ENCODE assay signal across 8 cellular contexts in genomic region chrX:7083468-7084396, GRCh38.
DNase-seq lines count a peak whose midpoint lies in the region; TF ChIP-seq lines count a peak whose summit lies in the region.

No MANE protein-coding gene starts in this region.

- H3K27ac ChIP-seq in esophagus muscularis mucosa (replicated peaks in 1 of 4), result no peak overlapping the region

- peaks cover 0 to 11% (median 0%) of the 10 kb centered on the region in 4 donors for H3K36me3 ChIP-seq in esophagus muscularis mucosa

- H3K4me3 ChIP-seq in GM12865 (ENCODE audit: low read depth, low read length) (no peak overlapping the region), HFF-Myc (replicated peaks; ENCODE audit: low read depth, low read length) (no peak overlapping the region), esophagus muscularis mucosa (no peak overlapping the region)

- no peaks in the 10 kb centered on the region for H3K27me3 ChIP-seq in esophagus muscularis mucosa

- H3K9me3 ChIP-seq in esophagus muscularis mucosa, result no peaks in the 10 kb centered on the region

- TF ChIP-seq POLR2A in esophagus muscularis mucosa (IDR thresholded peaks at IDR 0.05; ENCODE audit: low read depth), result no peak

- TF ChIP-seq EP300 in esophagus muscularis mucosa (IDR thresholded peaks at IDR 0.05), result no peak

- DNase-seq in GM12865 (ENCODE audit: low read depth) (peak; percentile 91), HFF-Myc (ENCODE audit: extremely low read depth, low read depth) (peak; percentile 82), MV-4-11 (lab: John Stamatoyannopoulos, UW) (peak; percentile 96), fibroblast of peridontal ligament (ENCODE audit: extremely low read depth) (peak; percentile 85), esophagus muscularis mucosa (ENCODE audit: extremely low spot score) (no peak), midbrain (lab: John Stamatoyannopoulos, UW) (no peak)
- DNase-seq in activated CD8-positive, alpha-beta memory T cell treated with anti-CD3 and anti-CD28 coated beads for 4 hours (ENCODE audit: low read depth in 2 of 2), result peak; percentile 37 to 38
- peak; percentile 3 to 32 (median 24) for DNase-seq in stimulated activated CD4-positive, alpha-beta T cell treated with anti-CD3 and anti-CD28 coated beads, TNF-alpha, amount 100 ng/mL, for 24 hours (ENCODE audit: low read depth in 3 of 3)

- WGBS in esophagus muscularis mucosa, result 80% methylated on average over 21 of the region's 21 CpGs

- intact Hi-C loops in esophagus muscularis mucosa (cut with DNase I), result no loop called here

- peaks cover 0 to 4% (median 0%) of the 10 kb centered on the region in 4 donors for H3K4me1 ChIP-seq in esophagus muscularis mucosa

- TF ChIP-seq CTCF in GM12865 (IDR thresholded peaks at IDR 0.05; ENCODE audit: insufficient read depth, low read depth, low read length, missing control alignments) (no peak), HFF-Myc (IDR thresholded peaks at IDR 0.05; ENCODE audit: low read depth, low read length, missing control alignments) (no peak), esophagus muscularis mucosa (IDR thresholded peaks at IDR 0.05) (no peak)

Comparison
In these comparisons a context has a peak if more than half of its experiments do, and no peak if none do; other contexts are left out.
1. DNase-seq: peak in GM12865 (single experiment), HFF-Myc (single experiment), MV-4-11 (single experiment), activated CD8-positive, alpha-beta memory T cell treated with anti-CD3 and anti-CD28 coated beads for 4 hours (2 of 2), fibroblast of peridontal ligament (single experiment) and stimulated activated CD4-positive, alpha-beta T cell treated with anti-CD3 and anti-CD28 coated beads, TNF-alpha, amount 100 ng/mL, for 24 hours (3 of 3); none in esophagus muscularis mucosa (single experiment) and midbrain (single experiment).